ENCODE assay signal across 1 cellular context in genomic region chr2:197297772-197298318, GRCh38.
TF ChIP-seq lines count a peak whose summit lies in the region.

No MANE protein-coding gene starts in this region.

TF ChIP-seq in GM12878, 131 proteins besides CTCF, POLR2A, EP300 and RAD21 (continued from another document):
- TF ChIP-seq ZBTB40 (IDR thresholded peaks at IDR 0.05; ENCODE audit: borderline replicate concordance) (no peak), RELB (IDR thresholded peaks at IDR 0.05; ENCODE audit: low read depth) (0 out of 2 replicates have a peak, but pooled peaks have one; percentile 11), HCFC1 (IDR thresholded peaks at IDR 0.05; ENCODE audit: low read length) (no peak), RAD51 (IDR thresholded peaks at IDR 0.05) (peak; percentile 80), ZNF24 (IDR thresholded peaks at IDR 0.05) (peak; percentile 74), SKIL (IDR thresholded peaks at IDR 0.05; ENCODE audit: low read depth, poor library complexity, severe bottlenecking) (peak; percentile 58), JUNB (IDR thresholded peaks at IDR 0.05) (peak; percentile 34), ZNF687 (IDR thresholded peaks at IDR 0.05) (no peak), SIX5 (IDR thresholded peaks at IDR 0.05; ENCODE audit: low read depth, low read length, severe bottlenecking) (no peak), TCF3 (IDR thresholded peaks at IDR 0.05; ENCODE audit: borderline replicate concordance, insufficient read depth, low read depth, low read length) (no peak), POLR2AphosphoS2 (IDR thresholded peaks at IDR 0.05; ENCODE audit: low read depth, low read length) (no peak), NFYA (IDR thresholded peaks at IDR 0.05; ENCODE audit: borderline replicate concordance, low read depth, low read length) (no peak), HDAC2 (IDR thresholded peaks at IDR 0.05) (no peak), TARDBP (IDR thresholded peaks at IDR 0.05; ENCODE audit: borderline replicate concordance) (no peak), RELA (IDR thresholded peaks at IDR 0.05; ENCODE audit: borderline replicate concordance, partially characterized antibody) (no peak), MTA2 (IDR thresholded peaks at IDR 0.05; ENCODE audit: low read depth) (0 out of 2 replicates have a peak, but pooled peaks have one; percentile 9), CREM (IDR thresholded peaks at IDR 0.05; ENCODE audit: low read depth) (no peak), YBX1 (IDR thresholded peaks at IDR 0.05) (no peak), HDAC6 (IDR thresholded peaks at IDR 0.05; ENCODE audit: unreplicated experiment) (no peak), SIN3A (IDR thresholded peaks at IDR 0.05; ENCODE audit: low read depth, low read length) (no peak), ELK1 (IDR thresholded peaks at IDR 0.05; ENCODE audit: low read depth, low read length) (no peak), ZNF274 (IDR thresholded peaks at IDR 0.05; ENCODE audit: insufficient read depth, insufficient read length) (no peak), IRF5 (IDR thresholded peaks at IDR 0.05; ENCODE audit: borderline replicate concordance) (no peak), NFIC (IDR thresholded peaks at IDR 0.05; ENCODE audit: low read depth, low read length) (peak; percentile 56; the same call in 1 of the 2 replicates), CBFB (IDR thresholded peaks at IDR 0.05; ENCODE audit: low read depth) (0 out of 2 replicates have a peak, but pooled peaks have one; percentile 7), USF2 (IDR thresholded peaks at IDR 0.05; ENCODE audit: borderline replicate concordance, low read depth, low read length) (peak; percentile 12; the same call in 1 of the 2 replicates), CBX5 (IDR thresholded peaks at IDR 0.05; ENCODE audit: low read depth) (peak; percentile 62; the same call in 1 of the 2 replicates), HSF1 (IDR thresholded peaks at IDR 0.05; ENCODE audit: low read depth, low read length) (no peak), NKRF (conservative IDR thresholded peaks at IDR 0.05) (no peak), MYC (IDR thresholded peaks at IDR 0.05; ENCODE audit: insufficient read depth, insufficient read length, insufficient replicate concordance, low read length, severe bottlenecking) (no peak)
